8 cellular contexts compared by ENCODE assay signal in genomic region chr1:228457017-228457395, GRCh38. TPM values are rescaled to one million over a fixed set of nuclear protein-coding genes. Genes with fewer than 3 reads are reported as not detected.
DNase-seq lines count a peak whose midpoint lies in the region; ATAC-seq and TF ChIP-seq lines count a peak whose summit lies in the region.

No MANE protein-coding gene starts in this region.

- no peak for TF ChIP-seq POLR2A in esophagus muscularis mucosa (IDR thresholded peaks at IDR 0.05; ENCODE audit: low read depth)

- H4K20me1 ChIP-seq in PC-9 (ENCODE audit: insufficient read depth): no peaks in the 10 kb centered on the region

- H3K4me2 ChIP-seq in PC-9 (peak overlapping the region; percentile 71), parathyroid adenoma (ENCODE audit: low read length) (peak overlapping the region; percentile 95)

- H3K27me3 Mint-ChIP-seq in Calu3 (ENCODE audit: unreplicated experiment): peaks cover 18% of the 10 kb centered on the region

- POLR2A ChIA-PET in PC-9 (lab: Charles Lee; ENCODE audit: unreplicated experiment): interaction anchor here (0.6 to 0.8 kb wide), 2 partner anchors 30 to 40 kb away, joined by 6 to 10 read pairs; no protein-coding TSS in a partner anchor

- CTCF ChIA-PET in Calu3 (lab: Charles Lee) (interaction anchor here (0.9 to 1.8 kb wide), 3 partner anchors 50 to 70 kb away, joined by 4 to 7 read pairs (median 5); partner anchors contain the start of gene TRIM11), PC-9 (lab: Charles Lee) (interaction anchor here (1.9 kb wide), 1 partner anchor 64 kb away, joined by 5 read pairs; no protein-coding TSS in a partner anchor)

- peak overlapping the region; percentile 49 for H3K27ac ChIP-seq in PC-9
- H3K27ac ChIP-seq in esophagus muscularis mucosa (replicated peaks in 1 of 4): peak overlapping the region; percentile 72 to 84 (median 80)
- no peak overlapping the region for H3K27ac ChIP-seq in parathyroid adenoma

- DNase-seq in Calu3 (no peak), PC-9 (no peak), esophagus muscularis mucosa (ENCODE audit: extremely low spot score) (no peak), SKM-1 treated with dmso at 0.1 percent for 144 hours (lab: John Stamatoyannopoulos, UW; ENCODE audit: unreplicated experiment) (no peak), GM03348 (ENCODE audit: low spot score) (no peak)

- H3F3A ChIP-seq in PC-9 (ENCODE audit: insufficient read depth, low read depth): peaks cover 31% of the 10 kb centered on the region

- BruUV-seq in Calu3 (replicated peaks; lab: Mats Ljungman, UMichigan) (no TSS peak), PC-9 (replicated peaks; lab: Mats Ljungman, UMichigan) (no TSS peak)

- H3K79me2 ChIP-seq in PC-9 (ENCODE audit: low read depth) (peaks cover 16% of the 10 kb centered on the region), parathyroid adenoma (no peaks in the 10 kb centered on the region)

- H3K4me3 Mint-ChIP-seq in Calu3 (ENCODE audit: low read depth, unreplicated experiment): peak overlapping the region; percentile 87

- peak overlapping the region; percentile 66; the same call in 1 of the 2 replicates for H2AFZ ChIP-seq in PC-9
- no peak overlapping the region for H2AFZ ChIP-seq in parathyroid adenoma

- peaks cover 30% of the 10 kb centered on the region for H3K4me1 Mint-ChIP-seq in Calu3 (ENCODE audit: low read depth, unreplicated experiment)

- TF ChIP-seq CTCF in Calu3 (IDR thresholded peaks at IDR 0.05; ENCODE audit: unreplicated experiment) (no peak), PC-9 (conservative IDR thresholded peaks at IDR 0.05) (no peak), esophagus muscularis mucosa (IDR thresholded peaks at IDR 0.05) (no peak), parathyroid adenoma (IDR thresholded peaks at IDR 0.05) (no peak)

- intact Hi-C loops in Calu3 (cut with micrococcal nuclease; ENCODE audit: unreplicated experiment): loop anchor here (5.0 kb wide), 4 partner anchors 40 to 325 kb away; partner anchors contain the start of gene TRIM17
- intact Hi-C loops in PC-9 (cut with micrococcal nuclease; ENCODE audit: unreplicated experiment): loop anchor here (1.0 to 2.0 kb wide), 2 partner anchors 50 to 78 kb away; no protein-coding TSS in a partner anchor
- intact Hi-C loops in esophagus muscularis mucosa (cut with DNase I): no loop called here

- H3K4me3 ChIP-seq in PC-9: peak overlapping the region; percentile 55
- peak overlapping the region; percentile 52 to 65 (median 54) for H3K4me3 ChIP-seq in esophagus muscularis mucosa
- H3K4me3 ChIP-seq in parathyroid adenoma (ENCODE audit: low read depth, low read length): peak overlapping the region; percentile 87

- 13% methylated on average over 13 of the region's 13 CpGs for WGBS in esophagus muscularis mucosa

- H3K9me3 Mint-ChIP-seq in Calu3 (ENCODE audit: low read depth, unreplicated experiment): no peaks in the 10 kb centered on the region

- H3K36me3 Mint-ChIP-seq in Calu3 (ENCODE audit: insufficient read depth, unreplicated experiment): peaks cover 52% of the 10 kb centered on the region

- H3K36me3 ChIP-seq in PC-9 (ENCODE audit: low read depth) (no peaks in the 10 kb centered on the region), esophagus muscularis mucosa (no peaks in the 10 kb centered on the region), parathyroid adenoma (ENCODE audit: control insufficient read depth, insufficient read depth, low read length) (no peaks in the 10 kb centered on the region)

- TF ChIP-seq EP300 in esophagus muscularis mucosa (IDR thresholded peaks at IDR 0.05): no peak

- H3K4me1 ChIP-seq in PC-9 (replicated peaks; ENCODE audit: insufficient read depth) (peaks cover 26% of the 10 kb centered on the region), esophagus muscularis mucosa (peaks cover 18 to 32% (median 28%) of the 10 kb centered on the region in 4 donors), parathyroid adenoma (no peaks in the 10 kb centered on the region)

- ATAC-seq in GM21786 (IDR thresholded peaks at IDR 0.05; ENCODE audit: unreplicated experiment) (peak; percentile 3), GM18519 (IDR thresholded peaks at IDR 0.05; ENCODE audit: low FRiP score, unreplicated experiment) (no peak)

- H3K27ac Mint-ChIP-seq in Calu3 (ENCODE audit: unreplicated experiment): peak overlapping the region; percentile 98

- no peaks in the 10 kb centered on the region for H3K9me2 ChIP-seq in PC-9 (ENCODE audit: insufficient read depth)

- H3K9me3 ChIP-seq in PC-9 (ENCODE audit: insufficient read depth, low read depth) (no peaks in the 10 kb centered on the region), esophagus muscularis mucosa (no peaks in the 10 kb centered on the region), parathyroid adenoma (ENCODE audit: control insufficient read depth, low read length) (no peaks in the 10 kb centered on the region)

- H3K27me3 ChIP-seq in PC-9 (ENCODE audit: insufficient read depth, low read depth): no peaks in the 10 kb centered on the region
- H3K27me3 ChIP-seq in esophagus muscularis mucosa: peaks cover 0 to 73% (median 33%) of the 10 kb centered on the region in 4 donors
- no peaks in the 10 kb centered on the region for H3K27me3 ChIP-seq in parathyroid adenoma (ENCODE audit: control insufficient read depth, insufficient read depth, low read length)

- no peak overlapping the region for H3K9ac ChIP-seq in parathyroid adenoma

RNA-seq across cellular contexts. Expression of gene RNF187, which starts 30.2 kb away (rescaled TPM):
- 87.1 and 99.2 TPM in 2 replicates for total RNA-seq in Calu3 (2022)
- total RNA-seq in PC-9 (2021): 182 and 227 TPM in 2 replicates
- 10 to 100 TPM; 22.5 to 62.6 (median 61.0) TPM for total RNA-seq in esophagus muscularis mucosa

RNA-seq across cellular contexts. Expression of gene TRIM17, which starts 40.3 kb away (rescaled TPM):
- total RNA-seq in Calu3 (2022) (2.3 and 3.8 TPM in 2 replicates), PC-9 (2021) (47.4 and 55.5 TPM in 2 replicates), esophagus muscularis mucosa (not detected)

RNA-seq across cellular contexts. Expression of gene TRIM11, which starts 50.4 kb away (rescaled TPM):
- total RNA-seq in Calu3 (2022) (62.9 and 68.2 TPM in 2 replicates), PC-9 (2021) (76.5 and 78.2 TPM in 2 replicates), esophagus muscularis mucosa (10 to 100 TPM; 13.8 to 26.1 (median 20.9) TPM)
